ENCODE assay signal across 1 cellular context in genomic region chr16:84138824-84139627, GRCh38.
TF ChIP-seq lines count a peak whose summit lies in the region.

No MANE protein-coding gene starts in this region.

TF ChIP-seq in IMR-90, 13 proteins besides CTCF, POLR2A, EP300 and RAD21:
- TF ChIP-seq CEBPB (IDR thresholded peaks at IDR 0.05; ENCODE audit: low read depth, low read length) (no peak), ELK1 (IDR thresholded peaks at IDR 0.05; ENCODE audit: borderline replicate concordance, low read depth, low read length) (no peak), CHD1 (IDR thresholded peaks at IDR 0.05; ENCODE audit: low read depth, low read length) (no peak), MAFK (IDR thresholded peaks at IDR 0.05; ENCODE audit: low read depth, low read length) (no peak)
